Comparison of ENCODE assay signal across 21 cellular contexts in the genomic region with DNA sequence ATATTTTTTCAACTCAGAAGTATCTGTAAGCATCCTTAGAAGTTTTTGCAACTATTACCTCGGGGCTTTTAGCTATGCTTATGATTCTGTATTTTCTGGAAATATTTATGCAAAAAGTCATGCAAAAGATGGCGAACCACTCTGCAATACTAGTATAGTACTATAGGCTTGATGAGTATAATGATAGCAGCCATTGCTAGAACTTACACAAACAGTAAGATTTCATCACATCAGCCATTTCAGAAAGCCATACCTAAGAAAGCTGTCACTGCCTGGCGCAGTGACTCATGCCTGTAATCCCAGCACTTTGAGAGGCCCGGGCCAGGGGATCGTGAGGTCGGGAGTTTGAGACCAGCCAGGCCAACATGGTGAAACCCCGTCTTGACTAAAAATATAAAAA.
"Had no signal": no experiment of that assay in that cellular context is flagged by ENCODE, and none has a peak within 500 bp of the region (broad histone marks: within the 10 kb centered on the region; RNA-seq: fewer than 3 reads in every experiment).

No MANE protein-coding gene starts in this region.

- H3K4me3 ChIP-seq: esophagus squamous epithelium, left ventricle myocardium inferior, lung, neural progenitor cell, ovary, right atrium auricular region, smooth muscle cell, suprapubic skin, tibial artery, upper lobe of right lung had no signal

- DNase-seq: effector memory CD8-positive, alpha-beta T cell; esophagus squamous epithelium; foreskin keratinocyte; immature natural killer cell; kidney; left cardiac atrium; left ventricle myocardium inferior; mesenchymal stem cell; midbrain; nucleus accumbens; ovary; stimulated activated CD4-positive, alpha-beta T cell treated with anti-CD3 and anti-CD28 coated beads, Interleukin-4, amount 100 ng/mL, for 1 hour; stimulated activated CD8-positive, alpha-beta memory T cell treated with anti-CD3 and anti-CD28 coated beads, Interleukin-4, amount 100 ng/mL, for 48 hours; stimulated activated naive CD8-positive, alpha-beta T cell treated with anti-CD3 and anti-CD28 coated beads, Interleukin-15, Interleukin-2, amounts not matched to agents 100 U/mL and 50 U/mL, for 24 hours; tibial artery; upper lobe of right lung had no signal
